8 cellular contexts compared by ENCODE assay signal in genomic region chr19:42285546-42285945, GRCh38. TPM values are rescaled to one million over a fixed set of nuclear protein-coding genes. Genes with fewer than 3 reads are reported as not detected.
DNase-seq lines count a peak whose midpoint lies in the region; ATAC-seq and TF ChIP-seq lines count a peak whose summit lies in the region.

No MANE protein-coding gene starts in this region.

- no peaks in the 10 kb centered on the region for H3K9me3 ChIP-seq in BE2C

- peak overlapping the region; percentile 77 to 95 (median 92) for H3K4me3 Mint-ChIP-seq in IgD-negative memory B cell
- H3K4me3 Mint-ChIP-seq in natural killer cell treated with Interleukin-12 subunit alpha and Interleukin-12 subunit beta and Interleukin-15 and Interleukin-18, amount 100 ng/mL, for 72 hours = peak overlapping the region; percentile 98

- peaks cover 4% of the 10 kb centered on the region for H3K36me3 Mint-ChIP-seq in IgD-negative memory B cell
- H3K36me3 Mint-ChIP-seq in natural killer cell treated with Interleukin-12 subunit alpha and Interleukin-12 subunit beta and Interleukin-15 and Interleukin-18, amount 100 ng/mL, for 72 hours = no peaks in the 10 kb centered on the region

- H3K27me3 ChIP-seq in BE2C = no peaks in the 10 kb centered on the region

- no peak for ATAC-seq in natural killer cell treated with Interleukin-12 subunit alpha and Interleukin-12 subunit beta and Interleukin-15 and Interleukin-18, amount 100 ng/mL, for 72 hours
- ATAC-seq in HG02884 (IDR thresholded peaks at IDR 0.05; ENCODE audit: unreplicated experiment) (no peak), HG03097 (IDR thresholded peaks at IDR 0.05; ENCODE audit: low FRiP score, unreplicated experiment) (no peak)

- no peaks in the 10 kb centered on the region for H3K27me3 Mint-ChIP-seq in IgD-negative memory B cell
- no peaks in the 10 kb centered on the region for H3K27me3 Mint-ChIP-seq in natural killer cell treated with Interleukin-12 subunit alpha and Interleukin-12 subunit beta and Interleukin-15 and Interleukin-18, amount 100 ng/mL, for 72 hours

- TF ChIP-seq CTCF in BE2C (IDR thresholded peaks at IDR 0.05; ENCODE audit: low read depth, low read length) = peak; percentile 4; the same call in 1 of the 2 replicates
- TF ChIP-seq CTCF in choroid plexus epithelial cell (conservative IDR thresholded peaks at IDR 0.05; ENCODE audit: low read depth, low read length) = no peak

- DNase-seq in BE2C (peak; percentile 46), choroid plexus epithelial cell (ENCODE audit: low read depth) (no peak), DMS79 (lab: John Stamatoyannopoulos, UW) (no peak), dedifferentiated amniotic fluid mesenchymal stem cell (ENCODE audit: extremely low spot score) (no peak)
- DNase-seq in natural killer cell treated with Interleukin-12 subunit alpha and Interleukin-12 subunit beta and Interleukin-15 and Interleukin-18, amount 100 ng/mL, for 72 hours (ENCODE audit: low spot score) = no peak

- H3K9me3 Mint-ChIP-seq in IgD-negative memory B cell = no peaks in the 10 kb centered on the region
- no peaks in the 10 kb centered on the region for H3K9me3 Mint-ChIP-seq in natural killer cell treated with Interleukin-12 subunit alpha and Interleukin-12 subunit beta and Interleukin-15 and Interleukin-18, amount 100 ng/mL, for 72 hours

- peaks cover 38% of the 10 kb centered on the region for H3K36me3 ChIP-seq in BE2C

- peak overlapping the region in 2 of 3 donors; percentile 82 to 93 for H3K27ac Mint-ChIP-seq in IgD-negative memory B cell
- H3K27ac Mint-ChIP-seq in natural killer cell treated with Interleukin-12 subunit alpha and Interleukin-12 subunit beta and Interleukin-15 and Interleukin-18, amount 100 ng/mL, for 72 hours = peak overlapping the region; percentile 80 to 86

- H3K4me1 Mint-ChIP-seq in IgD-negative memory B cell = peaks cover 0 to 29% (median 26%) of the 10 kb centered on the region in 3 donors
- H3K4me1 Mint-ChIP-seq in natural killer cell treated with Interleukin-12 subunit alpha and Interleukin-12 subunit beta and Interleukin-15 and Interleukin-18, amount 100 ng/mL, for 72 hours (ENCODE audit: low read depth in 2 of 2) = peaks cover 19 to 23% of the 10 kb centered on the region in 2 donors

- H3K4me3 ChIP-seq in BE2C (ENCODE audit: low read depth, low read length) = peak overlapping the region; percentile 68
- H3K4me3 ChIP-seq in choroid plexus epithelial cell (ENCODE audit: low read depth, low read length) = peak overlapping the region; percentile 72

- H3K4me1 ChIP-seq in BE2C = peaks cover 27% of the 10 kb centered on the region

RNA-seq across cellular contexts. Expression of gene PRR19, which starts 16.4 kb away (rescaled TPM):
- polyA plus RNA-seq in BE2C (2012; ENCODE audit: insufficient read depth, insufficient read length, low read depth) = 3.1 TPM
- 0.55 TPM for polyA plus RNA-seq in IgD-negative memory B cell
- 1 to 10 TPM in 1 of 2 donors, under 1 TPM in 1; 0.64 to 1.0 TPM for total RNA-seq in natural killer cell treated with Interleukin-12 subunit alpha and Interleukin-12 subunit beta and Interleukin-15 and Interleukin-18, amount 100 ng/mL, for 72 hours

RNA-seq across cellular contexts. Expression of gene CIC, which starts 16.5 kb away (rescaled TPM):
- 101 TPM for polyA plus RNA-seq in BE2C (2012; ENCODE audit: insufficient read depth, insufficient read length, low read depth)
- polyA plus RNA-seq in IgD-negative memory B cell = 4.5 TPM
- 100 to 1,000 TPM; 110 to 115 TPM for total RNA-seq in natural killer cell treated with Interleukin-12 subunit alpha and Interleukin-12 subunit beta and Interleukin-15 and Interleukin-18, amount 100 ng/mL, for 72 hours

RNA-seq across cellular contexts. Expression of gene PAFAH1B3, which starts 16.9 kb away (rescaled TPM):
- polyA plus RNA-seq in BE2C (2012; ENCODE audit: insufficient read depth, insufficient read length, low read depth) = 171 TPM
- polyA plus RNA-seq in IgD-negative memory B cell = 49.0 TPM
- total RNA-seq in natural killer cell treated with Interleukin-12 subunit alpha and Interleukin-12 subunit beta and Interleukin-15 and Interleukin-18, amount 100 ng/mL, for 72 hours = 10 to 100 TPM; 16.9 to 40.2 TPM

RNA-seq across cellular contexts. Expression of gene TMEM145, which starts 27.6 kb away (rescaled TPM):
- polyA plus RNA-seq in BE2C (2012; ENCODE audit: insufficient read depth, insufficient read length, low read depth) = 184 TPM
- not detected for polyA plus RNA-seq in IgD-negative memory B cell
- 1 to 10 TPM; 1.4 to 1.6 TPM for total RNA-seq in natural killer cell treated with Interleukin-12 subunit alpha and Interleukin-12 subunit beta and Interleukin-15 and Interleukin-18, amount 100 ng/mL, for 72 hours

RNA-seq across cellular contexts. Expression of gene ERF, which starts 30.6 kb away (rescaled TPM):
- 162 TPM for polyA plus RNA-seq in BE2C (2012; ENCODE audit: insufficient read depth, insufficient read length, low read depth)
- 6.7 TPM for polyA plus RNA-seq in IgD-negative memory B cell
- total RNA-seq in natural killer cell treated with Interleukin-12 subunit alpha and Interleukin-12 subunit beta and Interleukin-15 and Interleukin-18, amount 100 ng/mL, for 72 hours = 10 to 100 TPM; 29.5 to 47.8 TPM
